ENCODE assay signal across 21 cellular contexts in genomic region chr6:31031095-31031494, GRCh38. TPM values are rescaled to one million over a fixed set of nuclear protein-coding genes. Genes with fewer than 3 reads are reported as not detected.
DNase-seq lines count a peak whose midpoint lies in the region; ATAC-seq, FAIRE-seq and TF ChIP-seq lines count a peak whose summit lies in the region.
"Had no signal": no experiment of that assay in that cellular context is flagged by ENCODE, and none has a peak within 500 bp of the region (broad histone marks: within the 10 kb centered on the region; RNA-seq: fewer than 3 reads in every experiment).

No MANE protein-coding gene starts in this region.

- no peak overlapping the region for H3K27ac Mint-ChIP-seq in activated T-cell treated with anti-CD3 and anti-CD28 coated beads, Interleukin-2, amount 50 U/mL, for 24 hours
- H3K27ac Mint-ChIP-seq in activated naive CD8-positive, alpha-beta T cell treated with anti-CD3 and anti-CD28 coated beads for 36 hours: no peak overlapping the region
- H3K27ac Mint-ChIP-seq: CD4-positive, alpha-beta T cell had no signal

- no peak overlapping the region for H3K4me3 Mint-ChIP-seq in activated T-cell treated with anti-CD3 and anti-CD28 coated beads, Interleukin-2, amount 50 U/mL, for 24 hours
- H3K4me3 Mint-ChIP-seq in activated naive CD8-positive, alpha-beta T cell treated with anti-CD3 and anti-CD28 coated beads for 36 hours: no peak overlapping the region
- H3K4me3 Mint-ChIP-seq: CD4-positive, alpha-beta T cell had no signal

- H3K27me3 Mint-ChIP-seq in activated T-cell treated with anti-CD3 and anti-CD28 coated beads, Interleukin-2, amount 50 U/mL, for 24 hours: peaks cover 27% of the 10 kb centered on the region
- H3K27me3 Mint-ChIP-seq in activated naive CD8-positive, alpha-beta T cell treated with anti-CD3 and anti-CD28 coated beads for 36 hours: peaks cover 9% of the 10 kb centered on the region

- no peaks in the 10 kb centered on the region for H3K36me3 Mint-ChIP-seq in activated T-cell treated with anti-CD3 and anti-CD28 coated beads, Interleukin-2, amount 50 U/mL, for 24 hours (ENCODE audit: low read depth)
- no peaks in the 10 kb centered on the region for H3K36me3 Mint-ChIP-seq in activated naive CD8-positive, alpha-beta T cell treated with anti-CD3 and anti-CD28 coated beads for 36 hours

- no peaks in the 10 kb centered on the region for H3K4me1 Mint-ChIP-seq in activated T-cell treated with anti-CD3 and anti-CD28 coated beads, Interleukin-2, amount 50 U/mL, for 24 hours (ENCODE audit: low read depth)
- no peaks in the 10 kb centered on the region for H3K4me1 Mint-ChIP-seq in activated naive CD8-positive, alpha-beta T cell treated with anti-CD3 and anti-CD28 coated beads for 36 hours

- ATAC-seq in stimulated activated naive CD8-positive, alpha-beta T cell treated with anti-CD3 and anti-CD28 coated beads, Interleukin-15, Interleukin-2, amounts not matched to agents 100 U/mL and 50 U/mL, for 24 hours: peak; percentile 78
- ATAC-seq: K562, Panc1 had no signal

- FAIRE-seq in HTR-8/SVneo (lab: Jason Lieb, UNC) (peak; percentile 71), GM19239 (lab: Jason Lieb, UNC) (no peak)
- FAIRE-seq: K562 had no signal

- H3K9me3 Mint-ChIP-seq in activated T-cell treated with anti-CD3 and anti-CD28 coated beads, Interleukin-2, amount 50 U/mL, for 24 hours: no peaks in the 10 kb centered on the region
- no peaks in the 10 kb centered on the region for H3K9me3 Mint-ChIP-seq in activated naive CD8-positive, alpha-beta T cell treated with anti-CD3 and anti-CD28 coated beads for 36 hours
- H3K9me3 Mint-ChIP-seq: CD4-positive, alpha-beta T cell had no signal

- CTCF ChIA-PET in HEK293T (lab: Yijun Ruan, JAX): no interaction called here

- POLR2A ChIA-PET in HEK293T (lab: Yijun Ruan, JAX): no interaction called here

- DNase-seq in activated T-cell treated with anti-CD3 and anti-CD28 coated beads for 48 hours (ENCODE audit: low read depth) (peak; percentile 13), HTR-8/SVneo (ENCODE audit: insufficient read length, low spot score) (no peak), HEK293T (ENCODE audit: extremely low spot score) (no peak), GM19239 (ENCODE audit: insufficient read length, low spot score) (no peak)
- DNase-seq in activated T-cell treated with anti-CD3 and anti-CD28 coated beads, Interleukin-2, amount 50 U/mL, for 24 hours: no peak
- DNase-seq in activated naive CD8-positive, alpha-beta T cell treated with anti-CD3 and anti-CD28 coated beads for 36 hours: peak; percentile 9
- peak; percentile 23 for DNase-seq in stimulated activated naive CD8-positive, alpha-beta T cell treated with anti-CD3 and anti-CD28 coated beads, Interleukin-15, Interleukin-2, amounts not matched to agents 100 U/mL and 50 U/mL, for 24 hours
- DNase-seq: CD4-positive, alpha-beta T cell; COR-L47; DMS79; MG63; NCI-H1417; NCI-H1694 treated with DMSO at 0.1 percent for 48 hours; NCI-H2081 treated with DMSO at 0.1 percent for 48 hours; NCI-H2171 treated with DMSO at 0.1 percent for 48 hours; NCI-H524 treated with DMSO at 0.1 percent for 48 hours; NCI-H82 had no signal

TF ChIP-seq in HEK293T, 16 proteins besides CTCF, POLR2A, EP300 and RAD21:
- TF ChIP-seq LEF1 (IDR thresholded peaks at IDR 0.05; ENCODE audit: borderline replicate concordance) (no peak), SUZ12 (IDR thresholded peaks at IDR 0.05) (no peak), CTBP1 (IDR thresholded peaks at IDR 0.05; ENCODE audit: borderline replicate concordance) (no peak), FOXK2 (IDR thresholded peaks at IDR 0.05) (no peak), TARDBP (IDR thresholded peaks at IDR 0.05) (no peak), ELF4 (IDR thresholded peaks at IDR 0.05) (no peak), L3MBTL2 (conservative IDR thresholded peaks at IDR 0.05) (no peak), FOXM1 (IDR thresholded peaks at IDR 0.05; ENCODE audit: borderline replicate concordance) (no peak), SP1 (IDR thresholded peaks at IDR 0.05) (no peak), HDGF (IDR thresholded peaks at IDR 0.05; ENCODE audit: borderline replicate concordance) (no peak), NFRKB (IDR thresholded peaks at IDR 0.05) (no peak), BHLHE40 (IDR thresholded peaks at IDR 0.05; ENCODE audit: borderline replicate concordance) (no peak), PKNOX1 (IDR thresholded peaks at IDR 0.05) (no peak), ZNF384 (IDR thresholded peaks at IDR 0.05) (no peak), FOXA1 (IDR thresholded peaks at IDR 0.05) (no peak), ARNT (IDR thresholded peaks at IDR 0.05) (no peak)

RNA-seq across cellular contexts. Expression of gene MUC22, which starts 20.8 kb away (rescaled TPM):
- total RNA-seq in activated naive CD8-positive, alpha-beta T cell treated with anti-CD3 and anti-CD28 coated beads for 36 hours: not detected
- total RNA-seq: CD4-positive, alpha-beta T cell; H4; K562; LHCN-M2 had no signal

RNA-seq across cellular contexts. Expression of gene MUC21, which starts 47.6 kb away (rescaled TPM):
- not detected for total RNA-seq in activated naive CD8-positive, alpha-beta T cell treated with anti-CD3 and anti-CD28 coated beads for 36 hours
- total RNA-seq: CD4-positive, alpha-beta T cell; H4; K562; LHCN-M2 had no signal

Comparison
In these comparisons a context has a peak if more than half of its experiments do, and no peak if none do; other contexts are left out.
1. DNase-seq: peak in activated T-cell treated with anti-CD3 and anti-CD28 coated beads for 48 hours (single experiment), activated naive CD8-positive, alpha-beta T cell treated with anti-CD3 and anti-CD28 coated beads for 36 hours (single experiment) and stimulated activated naive CD8-positive, alpha-beta T cell treated with anti-CD3 and anti-CD28 coated beads, Interleukin-15, Interleukin-2, amounts not matched to agents 100 U/mL and 50 U/mL, for 24 hours (single experiment); none in activated T-cell treated with anti-CD3 and anti-CD28 coated beads, Interleukin-2, amount 50 U/mL, for 24 hours (single experiment), HTR-8/SVneo (single experiment), HEK293T (single experiment) and GM19239 (single experiment).